8 cellular contexts compared by ENCODE assay signal in genomic region chr2:19348692-19349091, GRCh38. TPM values are rescaled to one million over a fixed set of nuclear protein-coding genes. Genes with fewer than 3 reads are reported as not detected.
DNase-seq lines count a peak whose midpoint lies in the region; ATAC-seq, FAIRE-seq and TF ChIP-seq lines count a peak whose summit lies in the region.

No MANE protein-coding gene starts in this region.

- TF ChIP-seq CTCF in heart right ventricle (IDR thresholded peaks at IDR 0.05) = no peak
- no peak for TF ChIP-seq CTCF in brain (conservative IDR thresholded peaks at IDR 0.05)
- TF ChIP-seq CTCF in upper lobe of right lung (IDR thresholded peaks at IDR 0.05) = no peak

- H3K27ac ChIP-seq in heart right ventricle (peak overlapping the region in 9 of 10 donors; percentile 86 to 97 (median 94)), upper lobe of right lung (peak overlapping the region; percentile 97)

- no peak for DNase-seq in heart right ventricle
- no peak for DNase-seq in cardiac septum (ENCODE audit: low spot score)
- DNase-seq in naive B cell = no peak
- no peak for DNase-seq in upper lobe of right lung
- no peak for DNase-seq in RCC 7860 (ENCODE audit: low spot score)
- DNase-seq in NCI-H226 = no peak
- DNase-seq in G401 (ENCODE audit: low spot score) = no peak

- H3K4me1 Mint-ChIP-seq in brain = peaks cover 31% of the 10 kb centered on the region
- H3K4me1 Mint-ChIP-seq in naive B cell = peaks cover 21 to 54% (median 41%) of the 10 kb centered on the region in 3 donors

- H3K27me3 Mint-ChIP-seq in brain = peaks cover 63% of the 10 kb centered on the region
- peaks cover 36 to 55% (median 43%) of the 10 kb centered on the region in 3 donors for H3K27me3 Mint-ChIP-seq in naive B cell

- H3K4me3 Mint-ChIP-seq in brain (peak overlapping the region; percentile 97 to 99 (median 99)), naive B cell (peak overlapping the region; percentile 53 to 99 (median 98))

- ATAC-seq in heart right ventricle = no peak
- ATAC-seq in naive B cell (ENCODE audit: low read depth in 2 of 2) = no peak
- ATAC-seq in upper lobe of right lung = no peak

- 85 to 89% methylated on average over 8 of the region's 8 CpGs for WGBS in heart right ventricle, 2 donors

- H3K27ac Mint-ChIP-seq in brain (peak overlapping the region in 2 of 5 experiments; percentile 96 to 98), naive B cell (peak overlapping the region in 5 of 6 donors; percentile 98 to 100 (median 99))

- H3K4me3 ChIP-seq in heart right ventricle (peak overlapping the region in 6 of 10 donors; percentile 62 to 97 (median 80)), upper lobe of right lung (peak overlapping the region; percentile 68)

- H3K9me3 ChIP-seq in heart right ventricle = no peaks in the 10 kb centered on the region
- no peaks in the 10 kb centered on the region for H3K9me3 ChIP-seq in upper lobe of right lung

- no peak for FAIRE-seq in RCC 7860 (lab: Jason Lieb, UNC)

- H3K36me3 ChIP-seq in heart right ventricle (peaks cover 0 to 16% (median 0%) of the 10 kb centered on the region in 9 donors), upper lobe of right lung (no peaks in the 10 kb centered on the region)

- in situ Hi-C loops in G401 (cut with HindIII; ENCODE audit: low sequenced_read_pairs) = no loop called here

- H3K9me3 Mint-ChIP-seq in brain (peaks cover 0 to 7% (median 3%) of the 10 kb centered on the region in 5 experiments), naive B cell (peaks cover 0 to 8% (median 3%) of the 10 kb centered on the region in 7 donors)

- peaks cover 9% of the 10 kb centered on the region for H3K36me3 Mint-ChIP-seq in brain
- H3K36me3 Mint-ChIP-seq in naive B cell = no peaks in the 10 kb centered on the region

- H3K4me1 ChIP-seq in heart right ventricle = peaks cover 3 to 36% (median 29%) of the 10 kb centered on the region in 9 donors
- H3K4me1 ChIP-seq in upper lobe of right lung = peaks cover 8% of the 10 kb centered on the region

- H3K27me3 ChIP-seq in heart right ventricle (peaks cover 0 to 44% (median 32%) of the 10 kb centered on the region in 7 donors), upper lobe of right lung (peaks cover 34% of the 10 kb centered on the region)

- intact Hi-C loops in heart right ventricle (cut with DNase I) (loop anchor here in 2 of 10 donors (5.0 kb wide), 2 partner anchors 356 to 366 kb away; no protein-coding TSS in a partner anchor), cardiac septum (cut with DNase I) (no loop called here), upper lobe of right lung (cut with DNase I) (no loop called here)

RNA-seq across cellular contexts. Expression of gene OSR1, which starts 9.7 kb away (rescaled TPM):
- total RNA-seq in heart right ventricle (10 to 100 TPM in 1 of 10 donors, 1 to 10 TPM in 8, under 1 TPM in 1; 0.71 to 13.3 (median 2.4) TPM), cardiac septum (1.4 TPM), upper lobe of right lung (9.7 TPM)
- polyA plus RNA-seq in heart right ventricle (1 to 10 TPM; 6.0 to 6.3 TPM), brain (ENCODE audit: insufficient read depth, low read depth, low replicate concordance) (0.44 TPM), naive B cell (ENCODE audit: low read depth in 6 of 6) (not detected)
- 0.07 TPM in 1 of 2 replicates, not detected in the other for total RNA-seq in G401 (2014; rRNA removed; shearing (Covaris generic))
